In genomic region chr2:60555794-60556161, GRCh38 we compare ENCODE assay signal across 8 cellular contexts. TPM values are rescaled to one million over a fixed set of nuclear protein-coding genes. Genes with fewer than 3 reads are reported as not detected.
DNase-seq lines count a peak whose midpoint lies in the region; ATAC-seq and TF ChIP-seq lines count a peak whose summit lies in the region.

No MANE protein-coding gene starts in this region.

- H3K4me1 ChIP-seq in left lung, result peaks cover 9 to 66% of the 10 kb centered on the region in 2 donors

- no peaks in the 10 kb centered on the region for H3K36me3 ChIP-seq in left lung

- H3K9me3 ChIP-seq in T-helper 17 cell (ENCODE audit: control insufficient read depth, low read length, poor library complexity, severe bottlenecking) (peaks cover 3% of the 10 kb centered on the region), left lung (no peaks in the 10 kb centered on the region)

- H3K27me3 ChIP-seq in left lung, result peaks cover 53 to 87% of the 10 kb centered on the region in 2 donors

- peaks cover 23% of the 10 kb centered on the region for H3K4me1 Mint-ChIP-seq in T-helper 17 cell

- TF ChIP-seq CTCF in GM12875 (IDR thresholded peaks at IDR 0.05; ENCODE audit: borderline replicate concordance, insufficient read depth, low read depth, low read length) (no peak), left lung (IDR thresholded peaks at IDR 0.05) (no peak)

- ATAC-seq in HG02588 (IDR thresholded peaks at IDR 0.05; ENCODE audit: unreplicated experiment) (peak; percentile 14), T-helper 17 cell (peak; percentile 8), left lung (no peak)

- H3K36me3 Mint-ChIP-seq in T-helper 17 cell (ENCODE audit: low read depth), result no peaks in the 10 kb centered on the region

- peak overlapping the region; percentile 94 for H3K4me3 Mint-ChIP-seq in T-helper 17 cell

- DNase-seq in T-helper 17 cell (no peak), left lung (no peak), H4 (ENCODE audit: low spot score) (no peak), NCI-H345 treated with DMSO at 0.1 percent for 48 hours (lab: John Stamatoyannopoulos, UW; ENCODE audit: unreplicated experiment) (no peak)
- DNase-seq in activated CD4-positive, CD25-positive, alpha-beta regulatory T cell (lab: John Stamatoyannopoulos, UW), result no peak
- DNase-seq in stimulated activated CD4-positive, alpha-beta T cell treated with anti-CD3 and anti-CD28 coated beads, Interleukin-4, amount 100 ng/mL, for 24 hours, result no peak

- H3K27ac Mint-ChIP-seq in T-helper 17 cell, result peak overlapping the region; percentile 70

- intact Hi-C loops in left lung (cut with DNase I), result no loop called here

- H3K4me3 ChIP-seq in GM12875 (ENCODE audit: low read depth, low read length) (peak overlapping the region; percentile 90), left lung (peak overlapping the region; percentile 39 to 58)

- peaks cover 46% of the 10 kb centered on the region for H3K27me3 Mint-ChIP-seq in T-helper 17 cell

- no peak overlapping the region for H3K27ac ChIP-seq in left lung

RNA-seq across cellular contexts. Expression of gene BCL11A, which starts 2.3 kb away (rescaled TPM):
- total RNA-seq in T-helper 17 cell (1 to 10 TPM; 2.5 to 9.2 TPM), left lung (1 to 10 TPM; 4.0 to 7.3 TPM)
- 1.1 and 1.3 TPM in 2 replicates for total RNA-seq in H4 (2014; rRNA removed; shearing (Covaris generic))
